ENCODE assay signal across 16 cellular contexts in the genomic region with DNA sequence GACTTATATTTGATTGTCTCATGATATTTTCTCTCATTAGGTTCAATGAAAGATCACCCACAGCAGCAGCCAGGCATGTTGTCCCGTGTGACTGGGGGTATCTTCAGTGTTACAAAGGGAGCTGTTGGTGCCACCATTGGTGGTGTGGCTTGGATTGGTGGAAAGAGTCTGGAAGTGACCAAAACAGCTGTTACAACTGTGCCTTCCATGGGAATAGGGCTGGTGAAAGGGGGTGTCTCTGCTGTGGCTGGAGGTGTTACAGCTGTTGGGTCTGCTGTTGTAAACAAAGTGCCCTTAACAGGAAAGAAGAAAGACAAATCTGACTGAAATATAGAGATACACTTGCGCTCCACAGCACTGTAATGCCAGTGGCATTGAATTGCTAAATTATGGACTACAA.
"Had no signal": no experiment of that assay in that cellular context is flagged by ENCODE, and none has a peak within 500 bp of the region (broad histone marks: within the 10 kb centered on the region; RNA-seq: fewer than 3 reads in every experiment).

No MANE protein-coding gene starts in this region.

- H3K4me3 ChIP-seq: gastroesophageal sphincter, heart right ventricle, lower lobe of right lung, tibial artery had no signal

- H3K4me3 Mint-ChIP-seq: activated naive CD4-positive, alpha-beta T cell treated with anti-CD3 and anti-CD28 coated beads, Interleukin-2, amount 50 U/mL, for 24 hours had no signal

- H3K27me3 ChIP-seq: gastroesophageal sphincter, heart right ventricle, tibial artery had no signal

- H3K9me3 ChIP-seq: gastroesophageal sphincter, heart right ventricle, lower lobe of right lung, tibial artery had no signal

- H3K27ac ChIP-seq: gastroesophageal sphincter, heart right ventricle, lower lobe of right lung, parathyroid adenoma, tibial artery had no signal

- H3K79me2 ChIP-seq: parathyroid adenoma had no signal

- H3K27me3 Mint-ChIP-seq: activated naive CD4-positive, alpha-beta T cell treated with anti-CD3 and anti-CD28 coated beads, Interleukin-2, amount 50 U/mL, for 24 hours had no signal

- H2AFZ ChIP-seq: parathyroid adenoma had no signal

- DNase-seq: activated CD4-positive, alpha-beta T cell treated with anti-CD3 and anti-CD28 coated beads, Interleukin-2, amount 50 U/mL, for 48 hours; activated CD4-positive, CD25-positive, alpha-beta regulatory T cell treated with anti-CD3 and anti-CD28 coated beads, Interleukin-2, amount 50 U/mL, for 72 hours; cerebellar nuclear complex; dermis blood vessel endothelial cell; erythroblast; heart right ventricle; left colon; lower lobe of right lung; stimulated activated CD4-positive, alpha-beta T cell treated with anti-CD3 and anti-CD28 coated beads, Interleukin-15, amount 100 ng/mL, for 24 hours; stimulated activated CD4-positive, alpha-beta T cell treated with anti-CD3 and anti-CD28 coated beads, Interleukin-4, amount 100 ng/mL, for 1 hour; stimulated activated naive CD4-positive, alpha-beta T cell; SW 1271; tibial artery had no signal

- H3K9me3 Mint-ChIP-seq: activated naive CD4-positive, alpha-beta T cell treated with anti-CD3 and anti-CD28 coated beads, Interleukin-2, amount 50 U/mL, for 24 hours had no signal

- ATAC-seq: gastroesophageal sphincter, heart right ventricle, left colon, lower lobe of right lung had no signal

- H3K4me1 ChIP-seq: parathyroid adenoma had no signal

- H3K9ac ChIP-seq: parathyroid adenoma had no signal

- H3K27ac Mint-ChIP-seq: activated naive CD4-positive, alpha-beta T cell treated with anti-CD3 and anti-CD28 coated beads, Interleukin-2, amount 50 U/mL, for 24 hours had no signal
